Comparison of ENCODE assay signal across 8 cellular contexts in genomic region chr3:139329364-139329850, GRCh38. TPM values are rescaled to one million over a fixed set of nuclear protein-coding genes. Genes with fewer than 3 reads are reported as not detected.
DNase-seq lines count a peak whose midpoint lies in the region; ATAC-seq and TF ChIP-seq lines count a peak whose summit lies in the region.

No MANE protein-coding gene starts in this region.

- peak; percentile 95 for DNase-seq in D341Med (ENCODE audit: low spot score)
- peak; percentile 88 for DNase-seq in HPDE6-E6E7 (ENCODE audit: extremely low spot score)
- peak; percentile 90 for DNase-seq in NOMO-1 treated with DMSO at 0.1 percent for 48 hours (lab: John Stamatoyannopoulos, UW; ENCODE audit: unreplicated experiment)
- DNase-seq in activated CD8-positive, alpha-beta memory T cell treated with anti-CD3 and anti-CD28 coated beads for 4 hours (ENCODE audit: low read depth in 2 of 2): peak; percentile 57 to 60
- DNase-seq in endodermal cell: peak; percentile 99
- peak; percentile 67 for DNase-seq in middle frontal gyrus (ENCODE audit: extremely low spot score, low spot score)
- DNase-seq in stimulated activated CD8-positive, alpha-beta memory T cell treated with anti-CD3 and anti-CD28 coated beads, Interleukin-4, amount 100 ng/mL, for 4 hours (ENCODE audit: low read depth in 2 of 2, low spot score in 1 of 2): peak; percentile 56 to 76

- peaks cover 2% of the 10 kb centered on the region for H3K4me1 Mint-ChIP-seq in endodermal cell

- peak overlapping the region; percentile 33 for H3K4me3 Mint-ChIP-seq in endodermal cell

- H3K9ac ChIP-seq in endodermal cell (ENCODE audit: extremely low read depth, low read length, poor library complexity, severe bottlenecking): no peak overlapping the region

- peak; percentile 100 for TF ChIP-seq CTCF in endodermal cell (conservative IDR thresholded peaks at IDR 0.05)

- H3K4me3 ChIP-seq in endodermal cell (ENCODE audit: low read length): peak overlapping the region; percentile 68

- 13 to 14% methylated on average over 20 to 25 of the region's 25 CpGs for WGBS in endodermal cell (ENCODE audit: insufficient coverage in 1 of 2, insufficient read length in 1 of 2), 2 experiments

- H3K27ac ChIP-seq in endodermal cell (ENCODE audit: low read depth, low read length): no peak overlapping the region

- H3K36me3 Mint-ChIP-seq in endodermal cell (ENCODE audit: low read depth): no peaks in the 10 kb centered on the region

- no peaks in the 10 kb centered on the region for H3K36me3 ChIP-seq in endodermal cell (ENCODE audit: control insufficient read depth, insufficient read depth, low read length)

- ATAC-seq in GM21367 (IDR thresholded peaks at IDR 0.05; ENCODE audit: unreplicated experiment): peak; percentile 96

- no peaks in the 10 kb centered on the region for H3K4me1 ChIP-seq in endodermal cell (ENCODE audit: control insufficient read depth, insufficient read depth, low read length)

- no peaks in the 10 kb centered on the region for H3K9me3 Mint-ChIP-seq in endodermal cell

- no peaks in the 10 kb centered on the region for H3K9me3 ChIP-seq in endodermal cell (ENCODE audit: control insufficient read depth, low read length)

- peaks cover 51% of the 10 kb centered on the region for H3K27me3 ChIP-seq in endodermal cell (ENCODE audit: control insufficient read depth, insufficient read depth, low read length, poor library complexity, severe bottlenecking)

- H3K27ac Mint-ChIP-seq in endodermal cell: no peak overlapping the region

- peaks cover 68% of the 10 kb centered on the region for H3K27me3 Mint-ChIP-seq in endodermal cell (ENCODE audit: insufficient read depth)

RNA-seq across cellular contexts. Expression of gene MRPS22, which starts 14.4 kb away (rescaled TPM):
- total RNA-seq in endodermal cell: 10 to 100 TPM; 34.8 to 38.7 TPM
- polyA plus RNA-seq in endodermal cell (2013, experiment 1 of 2): 54.7 TPM
- 45.2 TPM for polyA plus RNA-seq in endodermal cell (2013, experiment 2 of 2)
